10 cellular contexts compared by ENCODE assay signal in genomic region chr4:21888195-21888976, GRCh38.
DNase-seq lines count a peak whose midpoint lies in the region; ATAC-seq and TF ChIP-seq lines count a peak whose summit lies in the region.
"Had no signal": no experiment of that assay in that cellular context is flagged by ENCODE, and none has a peak within 500 bp of the region (broad histone marks: within the 10 kb centered on the region; RNA-seq: fewer than 3 reads in every experiment).

No MANE protein-coding gene starts in this region.

- peaks cover 14% of the 10 kb centered on the region for H3K9me3 Mint-ChIP-seq in activated T-helper 1 cell treated with anti-CD3 and anti-CD28 coated beads, Interleukin-12 subunit alpha, Interleukin-12 subunit beta, Interleukin-2, Interleukin-4 antibody, amounts not matched to agents 30 ng/mL and 10 ng/mL and 1 ng/mL, durations not matched to agents 14 hours and 24 hours and 36 hours

- no peaks in the 10 kb centered on the region for H3K27me3 ChIP-seq in mesenchymal stem cell (ENCODE audit: control insufficient read depth in 1 of 2, insufficient read depth in 1 of 2, low read length in 2 of 2)
- no peaks in the 10 kb centered on the region for H3K27me3 ChIP-seq in esophagus muscularis mucosa

- no peak overlapping the region for H2BK12ac ChIP-seq in mesenchymal stem cell (ENCODE audit: low read length in 2 of 2)

- TF ChIP-seq POLR2A in esophagus muscularis mucosa (IDR thresholded peaks at IDR 0.05; ENCODE audit: low read depth): no peak

- intact Hi-C loops in activated T-helper 1 cell treated with anti-CD3 and anti-CD28 coated beads, Interleukin-12 subunit alpha, Interleukin-12 subunit beta, Interleukin-2, Interleukin-4 antibody, amounts not matched to agents 30 ng/mL and 10 ng/mL and 1 ng/mL, durations not matched to agents 14 hours and 24 hours and 36 hours (cut with micrococcal nuclease): loop anchor here (5.0 kb wide), 1 partner anchor 499 kb away; no protein-coding TSS in a partner anchor
- intact Hi-C loops in posterior cingulate gyrus (cut with DNase I) (no loop called here), esophagus muscularis mucosa (cut with DNase I) (no loop called here)

- no peaks in the 10 kb centered on the region for H3K27me3 Mint-ChIP-seq in activated T-helper 1 cell treated with anti-CD3 and anti-CD28 coated beads, Interleukin-12 subunit alpha, Interleukin-12 subunit beta, Interleukin-2, Interleukin-4 antibody, amounts not matched to agents 30 ng/mL and 10 ng/mL and 1 ng/mL, durations not matched to agents 14 hours and 24 hours and 36 hours (ENCODE audit: insufficient read depth)

- no peak overlapping the region for H3K4me2 ChIP-seq in mesenchymal stem cell (ENCODE audit: low read length, poor library complexity, severe bottlenecking)

- H3K4me3 ChIP-seq in mesenchymal stem cell (ENCODE audit: insufficient read depth in 1 of 2, low read depth in 1 of 2, low read length in 2 of 2) (peak overlapping the region in 1 of 2 experiments; percentile 43), esophagus muscularis mucosa (no peak overlapping the region)
- H3K4me3 ChIP-seq: mucosa of descending colon had no signal

- H3K4me1 ChIP-seq in mesenchymal stem cell (ENCODE audit: control insufficient read depth, insufficient read depth, low read depth, low read length) (no peaks in the 10 kb centered on the region), esophagus muscularis mucosa (no peaks in the 10 kb centered on the region)

- TF ChIP-seq CTCF in esophagus muscularis mucosa (IDR thresholded peaks at IDR 0.05): no peak

- H3K36me3 ChIP-seq in mesenchymal stem cell (ENCODE audit: control insufficient read depth in 1 of 2, insufficient read depth in 2 of 2, low read depth in 1 of 2, low read length in 2 of 2): no peaks in the 10 kb centered on the region
- H3K36me3 ChIP-seq in esophagus muscularis mucosa: no peaks in the 10 kb centered on the region

- peak overlapping the region; percentile 77 for H3K9ac ChIP-seq in mesenchymal stem cell (ENCODE audit: low read length)

- no peak for DNase-seq in activated T-helper 1 cell treated with anti-CD3 and anti-CD28 coated beads, Interleukin-12 subunit alpha, Interleukin-12 subunit beta, Interleukin-2, Interleukin-4 antibody, amounts not matched to agents 30 ng/mL and 10 ng/mL and 1 ng/mL, durations not matched to agents 14 hours and 24 hours and 36 hours (ENCODE audit: low spot score)
- DNase-seq in mesenchymal stem cell: peak; percentile 94
- no peak for DNase-seq in posterior cingulate gyrus
- no peak for DNase-seq in mesenteric fat pad (ENCODE audit: low spot score)
- DNase-seq in esophagus muscularis mucosa (ENCODE audit: extremely low spot score): no peak
- DNase-seq: mucosa of descending colon had no signal

- no peak overlapping the region for H4K91ac ChIP-seq in mesenchymal stem cell (ENCODE audit: low read length)

- H3K23ac ChIP-seq in mesenchymal stem cell (ENCODE audit: low read length in 2 of 2): no peak overlapping the region

- no peak overlapping the region for H2BK5ac ChIP-seq in mesenchymal stem cell (ENCODE audit: low read depth, low read length, poor library complexity, severe bottlenecking)

- 53% methylated on average over 3 of the region's 3 CpGs for WGBS in mesenchymal stem cell
- 78% methylated on average over 3 of the region's 3 CpGs for WGBS in esophagus muscularis mucosa

- ATAC-seq in GM19023 (IDR thresholded peaks at IDR 0.05; ENCODE audit: unreplicated experiment) (peak; percentile 59), HG02885 (IDR thresholded peaks at IDR 0.05; ENCODE audit: poor library complexity, unreplicated experiment) (peak; percentile 38), HG03280 (IDR thresholded peaks at IDR 0.05; ENCODE audit: unreplicated experiment) (no peak)
- ATAC-seq: mucosa of descending colon had no signal

- H3K27ac Mint-ChIP-seq in activated T-helper 1 cell treated with anti-CD3 and anti-CD28 coated beads, Interleukin-12 subunit alpha, Interleukin-12 subunit beta, Interleukin-2, Interleukin-4 antibody, amounts not matched to agents 30 ng/mL and 10 ng/mL and 1 ng/mL, durations not matched to agents 14 hours and 24 hours and 36 hours: peak overlapping the region; percentile 81

- H3K4ac ChIP-seq in mesenchymal stem cell (ENCODE audit: low read depth in 1 of 2, low read length in 2 of 2): peak overlapping the region in 1 of 2 experiments; percentile 41

- H2BK120ac ChIP-seq in mesenchymal stem cell (ENCODE audit: low read depth, low read length): no peak overlapping the region

- no peaks in the 10 kb centered on the region for H3K79me1 ChIP-seq in mesenchymal stem cell (replicated peaks; ENCODE audit: low read length, poor library complexity, severe bottlenecking)

- no peak overlapping the region for H3K14ac ChIP-seq in mesenchymal stem cell (ENCODE audit: low read length in 2 of 2)

- no peak overlapping the region for H4K8ac ChIP-seq in mesenchymal stem cell (ENCODE audit: low read length)

- no peaks in the 10 kb centered on the region for H3K9me3 ChIP-seq in mesenchymal stem cell (ENCODE audit: control insufficient read depth, low read length)
- H3K9me3 ChIP-seq in esophagus muscularis mucosa: no peaks in the 10 kb centered on the region
- H3K9me3 ChIP-seq: mucosa of descending colon had no signal

- peak overlapping the region; percentile 1 to 59 for H3K18ac ChIP-seq in mesenchymal stem cell (ENCODE audit: low read depth in 1 of 2, low read length in 2 of 2)

- no peak for TF ChIP-seq EP300 in esophagus muscularis mucosa (IDR thresholded peaks at IDR 0.05)

- H3K4me3 Mint-ChIP-seq in activated T-helper 1 cell treated with anti-CD3 and anti-CD28 coated beads, Interleukin-12 subunit alpha, Interleukin-12 subunit beta, Interleukin-2, Interleukin-4 antibody, amounts not matched to agents 30 ng/mL and 10 ng/mL and 1 ng/mL, durations not matched to agents 14 hours and 24 hours and 36 hours: no peak overlapping the region

- H3K36me3 Mint-ChIP-seq in activated T-helper 1 cell treated with anti-CD3 and anti-CD28 coated beads, Interleukin-12 subunit alpha, Interleukin-12 subunit beta, Interleukin-2, Interleukin-4 antibody, amounts not matched to agents 30 ng/mL and 10 ng/mL and 1 ng/mL, durations not matched to agents 14 hours and 24 hours and 36 hours (ENCODE audit: low read depth): no peaks in the 10 kb centered on the region

- H2BK15ac ChIP-seq in mesenchymal stem cell (ENCODE audit: low read depth, poor library complexity, severe bottlenecking): no peak overlapping the region

- H2AK5ac ChIP-seq in mesenchymal stem cell (ENCODE audit: low read length, severe bottlenecking): peak overlapping the region; percentile 51

- no peaks in the 10 kb centered on the region for H3K4me1 Mint-ChIP-seq in activated T-helper 1 cell treated with anti-CD3 and anti-CD28 coated beads, Interleukin-12 subunit alpha, Interleukin-12 subunit beta, Interleukin-2, Interleukin-4 antibody, amounts not matched to agents 30 ng/mL and 10 ng/mL and 1 ng/mL, durations not matched to agents 14 hours and 24 hours and 36 hours (ENCODE audit: low read depth)

- H3K27ac ChIP-seq in mesenchymal stem cell (ENCODE audit: low read length, poor library complexity, severe bottlenecking): peak overlapping the region; percentile 28
- H3K27ac ChIP-seq in esophagus muscularis mucosa (replicated peaks in 1 of 4): no peak overlapping the region
- H3K27ac ChIP-seq: VCaP had no signal

- H2AFZ ChIP-seq in mesenchymal stem cell (ENCODE audit: low read depth, low read length): no peak overlapping the region
